11 cellular contexts compared by ENCODE assay signal in genomic region chrX:154074199-154074598, GRCh38. TPM values are rescaled to one million over a fixed set of nuclear protein-coding genes. Genes with fewer than 3 reads are reported as not detected.
DNase-seq lines count a peak whose midpoint lies in the region; ATAC-seq, FAIRE-seq and TF ChIP-seq lines count a peak whose summit lies in the region.
"Had no signal": no experiment of that assay in that cellular context is flagged by ENCODE, and none has a peak within 500 bp of the region (broad histone marks: within the 10 kb centered on the region; RNA-seq: fewer than 3 reads in every experiment).

No MANE protein-coding gene starts in this region.

- no peak overlapping the region for H3K4me3 Mint-ChIP-seq in glutamatergic neuron (ENCODE audit: unreplicated experiment)

- no peak for TF ChIP-seq EP300 in esophagus muscularis mucosa (IDR thresholded peaks at IDR 0.05)

- H3K9me3 Mint-ChIP-seq in glutamatergic neuron (ENCODE audit: unreplicated experiment), result no peaks in the 10 kb centered on the region

- H3F3A ChIP-seq in PC-9 (ENCODE audit: insufficient read depth, low read depth), result peaks cover 20% of the 10 kb centered on the region

- peaks cover 20% of the 10 kb centered on the region for H3K4me1 ChIP-seq in PC-9 (replicated peaks; ENCODE audit: insufficient read depth)
- H3K4me1 ChIP-seq in esophagus muscularis mucosa, result peaks cover 6 to 51% (median 34%) of the 10 kb centered on the region in 4 donors

- no peak for TF ChIP-seq CTCF in PC-9 (conservative IDR thresholded peaks at IDR 0.05)
- no peak for TF ChIP-seq CTCF in esophagus muscularis mucosa (IDR thresholded peaks at IDR 0.05)
- no peak for TF ChIP-seq CTCF in omental fat pad (IDR thresholded peaks at IDR 0.05)
- no peak for TF ChIP-seq CTCF in glutamatergic neuron (IDR thresholded peaks at IDR 0.05; ENCODE audit: partially characterized antibody, unreplicated experiment)

- peak; percentile 55 for ATAC-seq in omental fat pad (ENCODE audit: low FRiP score)

- peak overlapping the region; percentile 47 for H3K4me2 ChIP-seq in PC-9

- H3K4me1 Mint-ChIP-seq in glutamatergic neuron (ENCODE audit: low read depth, unreplicated experiment), result peaks cover 2% of the 10 kb centered on the region

- H3K9me2 ChIP-seq in PC-9 (ENCODE audit: insufficient read depth), result no peaks in the 10 kb centered on the region

- intact Hi-C loops in PC-9 (cut with micrococcal nuclease; ENCODE audit: unreplicated experiment) (no loop called here), esophagus muscularis mucosa (cut with DNase I) (no loop called here)

- peaks cover 17% of the 10 kb centered on the region for H4K20me1 ChIP-seq in PC-9 (ENCODE audit: insufficient read depth)

- no TSS peak for BruUV-seq in PC-9 (replicated peaks; lab: Mats Ljungman, UMichigan)

- no peak overlapping the region for H3K27ac Mint-ChIP-seq in glutamatergic neuron (ENCODE audit: unreplicated experiment)

- WGBS in esophagus muscularis mucosa, result 74% methylated on average over 3 of the region's 3 CpGs

- CTCF ChIA-PET in PC-9 (lab: Charles Lee), result no interaction called here

- POLR2A ChIA-PET in PC-9 (lab: Charles Lee; ENCODE audit: unreplicated experiment), result no interaction called here

- H3K27ac ChIP-seq in PC-9, result peak overlapping the region; percentile 53
- peak overlapping the region in 3 of 4 donors; percentile 10 to 55 (median 18) for H3K27ac ChIP-seq in esophagus muscularis mucosa (replicated peaks in 1 of 4)

- DNase-seq in PC-9 (peak; percentile 63 to 77), esophagus muscularis mucosa (ENCODE audit: extremely low spot score) (no peak), omental fat pad (ENCODE audit: low spot score) (no peak), DMS79 treated with DMSO at 0.1 percent for 48 hours (lab: John Stamatoyannopoulos, UW) (no peak), glutamatergic neuron (no peak), MG63 (no peak)
- DNase-seq: effector CD8-positive, alpha-beta T cell; midbrain; NCI-H187 had no signal

- no peaks in the 10 kb centered on the region for H3K36me3 Mint-ChIP-seq in glutamatergic neuron (ENCODE audit: unreplicated experiment)

- no peak overlapping the region for H3K4me3 ChIP-seq in PC-9
- no peak overlapping the region for H3K4me3 ChIP-seq in esophagus muscularis mucosa
- no peak overlapping the region for H3K4me3 ChIP-seq in MG63
- H3K4me3 ChIP-seq: thoracic aorta had no signal

- H3K79me2 ChIP-seq in PC-9 (ENCODE audit: low read depth), result peaks cover 82% of the 10 kb centered on the region

- H2AFZ ChIP-seq in PC-9, result no peak overlapping the region

- H3K27me3 ChIP-seq in PC-9 (ENCODE audit: insufficient read depth, low read depth), result no peaks in the 10 kb centered on the region
- peaks cover 0 to 6% (median 0%) of the 10 kb centered on the region in 4 donors for H3K27me3 ChIP-seq in esophagus muscularis mucosa
- H3K27me3 ChIP-seq in MG63, result no peaks in the 10 kb centered on the region

- TF ChIP-seq POLR2A in esophagus muscularis mucosa (IDR thresholded peaks at IDR 0.05; ENCODE audit: low read depth), result no peak

- H3K36me3 ChIP-seq in PC-9 (ENCODE audit: low read depth) (no peaks in the 10 kb centered on the region; the same call in 1 of the 2 replicates), esophagus muscularis mucosa (no peaks in the 10 kb centered on the region), MG63 (no peaks in the 10 kb centered on the region)
- H3K36me3 ChIP-seq: thoracic aorta had no signal

- H3K9me3 ChIP-seq in PC-9 (ENCODE audit: insufficient read depth, low read depth) (no peaks in the 10 kb centered on the region), esophagus muscularis mucosa (no peaks in the 10 kb centered on the region), MG63 (no peaks in the 10 kb centered on the region)
- H3K9me3 ChIP-seq: thoracic aorta had no signal

- H3K27me3 Mint-ChIP-seq in glutamatergic neuron (ENCODE audit: unreplicated experiment), result peaks cover 3% of the 10 kb centered on the region

- peak; percentile 49 for FAIRE-seq in G401.6 (lab: Jason Lieb, UNC)

RNA-seq across cellular contexts. Expression of gene MECP2, which starts 23.3 kb away (rescaled TPM):
- total RNA-seq in PC-9 (2021) (85.6 and 90.1 TPM in 2 replicates), esophagus muscularis mucosa (10 to 100 TPM; 57.7 to 79.4 (median 64.8) TPM), omental fat pad (10 to 100 TPM; 48.8 to 66.7 (median 56.0) TPM), glutamatergic neuron (ENCODE audit: unreplicated experiment) (60.0 TPM)
- 37.3 and 47.0 TPM in 2 replicates for total RNA-seq in MG63 (2014; rRNA removed; shearing (Covaris generic); ENCODE audit: low replicate concordance)

RNA-seq across cellular contexts. Expression of gene IRAK1, which starts 54.5 kb away (rescaled TPM):
- total RNA-seq in PC-9 (2021) (317 and 364 TPM in 2 replicates), esophagus muscularis mucosa (10 to 100 TPM; 50.5 to 74.9 (median 67.6) TPM), omental fat pad (10 to 100 TPM; 43.1 to 85.3 (median 78.4) TPM), glutamatergic neuron (ENCODE audit: unreplicated experiment) (60.3 TPM)
- 208 and 270 TPM in 2 replicates for total RNA-seq in MG63 (2014; rRNA removed; shearing (Covaris generic); ENCODE audit: low replicate concordance)

Comparison
In these comparisons a context has a peak if more than half of its experiments do, and no peak if none do; other contexts are left out.
1. DNase-seq: peak in PC-9 (2 of 2); none in esophagus muscularis mucosa (single experiment), omental fat pad (single experiment), DMS79 treated with DMSO at 0.1 percent for 48 hours (single experiment), glutamatergic neuron (single experiment) and MG63 (single experiment).